In the genomic region with DNA sequence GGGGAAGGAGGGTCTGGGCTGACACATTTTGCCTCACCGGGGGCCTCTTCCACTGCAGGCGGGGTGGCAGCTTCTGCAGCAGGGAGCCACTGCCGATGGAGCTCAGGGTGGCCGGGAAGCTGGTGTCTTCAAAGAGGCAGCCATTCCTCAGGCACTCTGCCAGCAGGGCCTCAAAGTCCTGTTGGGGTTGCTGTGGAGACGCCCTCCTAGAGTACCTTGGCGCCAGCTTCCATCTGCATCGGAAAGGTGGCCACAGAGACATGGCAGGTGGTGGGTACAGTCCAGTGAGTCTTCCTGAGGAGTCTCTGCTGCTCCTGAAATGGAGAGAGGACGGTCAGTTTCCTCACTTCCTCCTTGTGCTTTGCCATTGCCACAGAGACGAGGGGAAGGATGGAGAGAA, we compare ENCODE assay signal across 21 cellular contexts. TPM values are rescaled to one million over a fixed set of nuclear protein-coding genes. Genes with fewer than 3 reads are reported as not detected.
A peak's percentile ranks its signal among the peaks of the same experiment; 100 is the strongest.
DNase-seq lines count a peak whose midpoint lies in the region; TF ChIP-seq lines count a peak whose summit lies in the region.
"Had no signal": no experiment of that assay in that cellular context is flagged by ENCODE, and none has a peak within 500 bp of the region (broad histone marks: within the 10 kb centered on the region; RNA-seq: fewer than 3 reads in every experiment).

No MANE protein-coding gene starts in this region.

- H3K4me1 ChIP-seq in osteoblast (ENCODE audit: insufficient read depth, low read length), result no peaks in the 10 kb centered on the region

- POLR2A ChIA-PET in MCF 10A (lab: Yijun Ruan, JAX), result no interaction called here

- H3K4me2 ChIP-seq in osteoblast (ENCODE audit: insufficient read depth, low read length), result no peak overlapping the region

- no peak overlapping the region for H2AFZ ChIP-seq in osteoblast (ENCODE audit: low read length)

- H3K27me3 ChIP-seq in osteoblast (ENCODE audit: insufficient read depth, low read length), result no peaks in the 10 kb centered on the region
- H3K27me3 ChIP-seq: MG63 had no signal

- DNase-seq in NCI-H1694 (lab: John Stamatoyannopoulos, UW), result peak; percentile 29
- DNase-seq in NCI-H1694 treated with DMSO at 0.1 percent for 48 hours (lab: John Stamatoyannopoulos, UW), result no peak
- peak; percentile 6 for DNase-seq in DMS79 (lab: John Stamatoyannopoulos, UW)
- peak; percentile 58 for DNase-seq in NCI-H69 (lab: John Stamatoyannopoulos, UW)
- DNase-seq in osteoblast (ENCODE audit: insufficient read length, low spot score, missing footprints), result peak; percentile 21
- DNase-seq in occipital lobe (lab: John Stamatoyannopoulos, UW), result no peak
- DNase-seq in MCF 10A (ENCODE audit: unreplicated experiment), result no peak
- DNase-seq in NCI-H1092 treated with DMSO at 0.1 percent for 48 hours (lab: John Stamatoyannopoulos, UW), result no peak
- DNase-seq: 8988T; CD8-positive, alpha-beta T cell; DND-41; H7; Kasumi-1; MG63; NCI-H1048; NCI-H2081 treated with DMSO at 0.1 percent for 48 hours; NCI-H510A treated with DMSO at 0.1 percent for 48 hours; SHP77 treated with DMSO at 0.1 percent for 48 hours; SW 1271 had no signal

- no peaks in the 10 kb centered on the region for H3K27me3 Mint-ChIP-seq in MCF 10A (ENCODE audit: insufficient read depth, unreplicated experiment)

- no peak overlapping the region for H3K27ac Mint-ChIP-seq in MCF 10A (ENCODE audit: low read depth, unreplicated experiment)
- H3K27ac Mint-ChIP-seq: CD8-positive, alpha-beta T cell had no signal

- no peak overlapping the region for H3K4me3 Mint-ChIP-seq in MCF 10A (ENCODE audit: unreplicated experiment)
- H3K4me3 Mint-ChIP-seq: CD8-positive, alpha-beta T cell had no signal

- H3K27ac ChIP-seq in osteoblast (ENCODE audit: low read depth, low read length), result no peak overlapping the region
- H3K27ac ChIP-seq: RWPE1, SK-N-MC had no signal

- intact Hi-C loops in MCF 10A (cut with micrococcal nuclease), result no loop called here

- TF ChIP-seq CTCF in osteoblast (IDR thresholded peaks at IDR 0.05; ENCODE audit: extremely low read depth, low read depth, low read length) (no peak), MCF 10A (IDR thresholded peaks at IDR 0.05; ENCODE audit: unreplicated experiment) (no peak)

- H3K9me3 ChIP-seq in osteoblast (ENCODE audit: low read depth, low read length), result no peaks in the 10 kb centered on the region
- H3K9me3 ChIP-seq: MG63 had no signal

- H3K4me1 Mint-ChIP-seq in MCF 10A (ENCODE audit: insufficient read depth, unreplicated experiment), result no peaks in the 10 kb centered on the region

- H3K4me3 ChIP-seq in osteoblast (ENCODE audit: insufficient read depth, low read length), result no peak overlapping the region
- H3K4me3 ChIP-seq: MG63, SK-N-MC had no signal

- no peaks in the 10 kb centered on the region for H3K36me3 ChIP-seq in osteoblast (ENCODE audit: insufficient read depth, low read length)
- H3K36me3 ChIP-seq: MG63 had no signal

- no peaks in the 10 kb centered on the region for H3K9me3 Mint-ChIP-seq in MCF 10A (ENCODE audit: unreplicated experiment)
- H3K9me3 Mint-ChIP-seq: CD8-positive, alpha-beta T cell had no signal

- H4K20me1 ChIP-seq in osteoblast (ENCODE audit: insufficient read depth, low read length), result no peaks in the 10 kb centered on the region

- no peaks in the 10 kb centered on the region for H3K36me3 Mint-ChIP-seq in MCF 10A (ENCODE audit: insufficient read depth, unreplicated experiment)
- H3K36me3 Mint-ChIP-seq: CD8-positive, alpha-beta T cell had no signal

- no TSS peak for BruUV-seq in MCF 10A (replicated peaks; lab: Mats Ljungman, UMichigan)

- no peaks in the 10 kb centered on the region for H3K79me2 ChIP-seq in osteoblast (ENCODE audit: insufficient read depth, low read length)

- CTCF ChIA-PET in MCF 10A (lab: Yijun Ruan, JAX), result no interaction called here

RNA-seq across cellular contexts. Expression of a gene that starts 12.1 kb away (rescaled TPM):
- total RNA-seq in osteoblast (under 0.01 TPM in 2 replicates), occipital lobe (1.4 TPM), MCF 10A (2022) (not detected in 2 replicates)

RNA-seq across cellular contexts. Expression of a gene that starts 28.8 kb away (rescaled TPM):
- 16.3 and 17.4 TPM in 2 replicates for total RNA-seq in osteoblast
- 7.5 TPM for total RNA-seq in occipital lobe
- 0.49 and 0.86 TPM in 2 replicates for total RNA-seq in MCF 10A (2022)

Comparison
In these comparisons a context has a peak if more than half of its experiments do, and no peak if none do; other contexts are left out.
1. DNase-seq: peak in NCI-H1694 (single experiment), DMS79 (single experiment), NCI-H69 (single experiment) and osteoblast (single experiment); none in NCI-H1694 treated with DMSO at 0.1 percent for 48 hours (single experiment), occipital lobe (single experiment), MCF 10A (single experiment) and NCI-H1092 treated with DMSO at 0.1 percent for 48 hours (single experiment).